Comparison of ENCODE assay signal across 1 cellular context in genomic region chr5:172833691-172834569, GRCh38.
TF ChIP-seq lines count a peak whose summit lies in the region.

TSS of gene ERGIC1 (plus strand) at chr5:172834251. CDS start at chr5:172834414, 163 bp downstream.

TF ChIP-seq in K562, 482 proteins besides CTCF, POLR2A, EP300 and RAD21 (continued from another document):
- TF ChIP-seq, protein P1, sequence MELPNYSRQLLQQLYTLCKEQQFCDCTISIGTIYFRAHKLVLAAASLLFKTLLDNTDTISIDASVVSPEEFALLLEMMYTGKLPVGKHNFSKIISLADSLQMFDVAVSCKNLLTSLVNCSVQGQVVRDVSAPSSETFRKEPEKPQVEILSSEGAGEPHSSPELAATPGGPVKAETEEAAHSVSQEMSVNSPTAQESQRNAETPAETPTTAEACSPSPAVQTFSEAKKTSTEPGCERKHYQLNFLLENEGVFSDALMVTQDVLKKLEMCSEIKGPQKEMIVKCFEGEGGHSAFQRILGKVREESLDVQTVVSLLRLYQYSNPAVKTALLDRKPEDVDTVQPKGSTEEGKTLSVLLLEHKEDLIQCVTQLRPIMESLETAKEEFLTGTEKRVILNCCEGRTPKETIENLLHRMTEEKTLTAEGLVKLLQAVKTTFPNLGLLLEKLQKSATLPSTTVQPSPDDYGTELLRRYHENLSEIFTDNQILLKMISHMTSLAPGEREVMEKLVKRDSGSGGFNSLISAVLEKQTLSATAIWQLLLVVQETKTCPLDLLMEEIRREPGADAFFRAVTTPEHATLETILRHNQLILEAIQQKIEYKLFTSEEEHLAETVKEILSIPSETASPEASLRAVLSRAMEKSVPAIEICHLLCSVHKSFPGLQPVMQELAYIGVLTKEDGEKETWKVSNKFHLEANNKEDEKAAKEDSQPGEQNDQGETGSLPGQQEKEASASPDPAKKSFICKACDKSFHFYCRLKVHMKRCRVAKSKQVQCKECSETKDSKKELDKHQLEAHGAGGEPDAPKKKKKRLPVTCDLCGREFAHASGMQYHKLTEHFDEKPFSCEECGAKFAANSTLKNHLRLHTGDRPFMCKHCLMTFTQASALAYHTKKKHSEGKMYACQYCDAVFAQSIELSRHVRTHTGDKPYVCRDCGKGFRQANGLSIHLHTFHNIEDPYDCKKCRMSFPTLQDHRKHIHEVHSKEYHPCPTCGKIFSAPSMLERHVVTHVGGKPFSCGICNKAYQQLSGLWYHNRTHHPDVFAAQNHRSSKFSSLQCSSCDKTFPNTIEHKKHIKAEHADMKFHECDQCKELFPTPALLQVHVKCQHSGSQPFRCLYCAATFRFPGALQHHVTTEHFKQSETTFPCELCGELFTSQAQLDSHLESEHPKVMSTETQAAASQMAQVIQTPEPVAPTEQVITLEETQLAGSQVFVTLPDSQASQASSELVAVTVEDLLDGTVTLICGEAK (IDR thresholded peaks at IDR 0.05), result peak; percentile 80
- TF ChIP-seq, protein P1 (CRISPR knock-in tag; IDR thresholded peaks at IDR 0.05), result no peak
- peak; percentile 30; the same call in 1 of the 2 replicates for TF ChIP-seq SIN3B (IDR thresholded peaks at IDR 0.05; ENCODE audit: low read depth)
- peak; percentile 92 for TF ChIP-seq CREM (IDR thresholded peaks at IDR 0.05; ENCODE audit: low read depth)
- no peak for TF ChIP-seq MCM7 (IDR thresholded peaks at IDR 0.05)
- TF ChIP-seq, protein P2, sequence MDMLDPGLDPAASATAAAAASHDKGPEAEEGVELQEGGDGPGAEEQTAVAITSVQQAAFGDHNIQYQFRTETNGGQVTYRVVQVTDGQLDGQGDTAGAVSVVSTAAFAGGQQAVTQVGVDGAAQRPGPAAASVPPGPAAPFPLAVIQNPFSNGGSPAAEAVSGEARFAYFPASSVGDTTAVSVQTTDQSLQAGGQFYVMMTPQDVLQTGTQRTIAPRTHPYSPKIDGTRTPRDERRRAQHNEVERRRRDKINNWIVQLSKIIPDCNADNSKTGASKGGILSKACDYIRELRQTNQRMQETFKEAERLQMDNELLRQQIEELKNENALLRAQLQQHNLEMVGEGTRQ (CRISPR knock-in tag; IDR thresholded peaks at IDR 0.05), result no peak
- TF ChIP-seq RBM15 (IDR thresholded peaks at IDR 0.05; ENCODE audit: insufficient read depth, low read length), result no peak
- TF ChIP-seq, protein P3, sequence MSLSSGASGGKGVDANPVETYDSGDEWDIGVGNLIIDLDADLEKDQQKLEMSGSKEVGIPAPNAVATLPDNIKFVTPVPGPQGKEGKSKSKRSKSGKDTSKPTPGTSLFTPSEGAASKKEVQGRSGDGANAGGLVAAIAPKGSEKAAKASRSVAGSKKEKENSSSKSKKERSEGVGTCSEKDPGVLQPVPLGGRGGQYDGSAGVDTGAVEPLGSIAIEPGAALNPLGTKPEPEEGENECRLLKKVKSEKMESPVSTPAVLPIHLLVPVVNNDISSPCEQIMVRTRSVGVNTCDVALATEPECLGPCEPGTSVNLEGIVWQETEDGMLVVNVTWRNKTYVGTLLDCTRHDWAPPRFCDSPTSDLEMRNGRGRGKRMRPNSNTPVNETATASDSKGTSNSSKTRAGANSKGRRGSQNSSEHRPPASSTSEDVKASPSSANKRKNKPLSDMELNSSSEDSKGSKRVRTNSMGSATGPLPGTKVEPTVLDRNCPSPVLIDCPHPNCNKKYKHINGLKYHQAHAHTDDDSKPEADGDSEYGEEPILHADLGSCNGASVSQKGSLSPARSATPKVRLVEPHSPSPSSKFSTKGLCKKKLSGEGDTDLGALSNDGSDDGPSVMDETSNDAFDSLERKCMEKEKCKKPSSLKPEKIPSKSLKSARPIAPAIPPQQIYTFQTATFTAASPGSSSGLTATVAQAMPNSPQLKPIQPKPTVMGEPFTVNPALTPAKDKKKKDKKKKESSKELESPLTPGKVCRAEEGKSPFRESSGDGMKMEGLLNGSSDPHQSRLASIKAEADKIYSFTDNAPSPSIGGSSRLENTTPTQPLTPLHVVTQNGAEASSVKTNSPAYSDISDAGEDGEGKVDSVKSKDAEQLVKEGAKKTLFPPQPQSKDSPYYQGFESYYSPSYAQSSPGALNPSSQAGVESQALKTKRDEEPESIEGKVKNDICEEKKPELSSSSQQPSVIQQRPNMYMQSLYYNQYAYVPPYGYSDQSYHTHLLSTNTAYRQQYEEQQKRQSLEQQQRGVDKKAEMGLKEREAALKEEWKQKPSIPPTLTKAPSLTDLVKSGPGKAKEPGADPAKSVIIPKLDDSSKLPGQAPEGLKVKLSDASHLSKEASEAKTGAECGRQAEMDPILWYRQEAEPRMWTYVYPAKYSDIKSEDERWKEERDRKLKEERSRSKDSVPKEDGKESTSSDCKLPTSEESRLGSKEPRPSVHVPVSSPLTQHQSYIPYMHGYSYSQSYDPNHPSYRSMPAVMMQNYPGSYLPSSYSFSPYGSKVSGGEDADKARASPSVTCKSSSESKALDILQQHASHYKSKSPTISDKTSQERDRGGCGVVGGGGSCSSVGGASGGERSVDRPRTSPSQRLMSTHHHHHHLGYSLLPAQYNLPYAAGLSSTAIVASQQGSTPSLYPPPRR (CRISPR knock-in tag; IDR thresholded peaks at IDR 0.05; ENCODE audit: borderline replicate concordance), result no peak
- TF ChIP-seq HMGN3 (IDR thresholded peaks at IDR 0.05; ENCODE audit: borderline replicate concordance, extremely low read depth, insufficient read length, low read depth, low read length), result peak; percentile 54
- TF ChIP-seq, protein P4, sequence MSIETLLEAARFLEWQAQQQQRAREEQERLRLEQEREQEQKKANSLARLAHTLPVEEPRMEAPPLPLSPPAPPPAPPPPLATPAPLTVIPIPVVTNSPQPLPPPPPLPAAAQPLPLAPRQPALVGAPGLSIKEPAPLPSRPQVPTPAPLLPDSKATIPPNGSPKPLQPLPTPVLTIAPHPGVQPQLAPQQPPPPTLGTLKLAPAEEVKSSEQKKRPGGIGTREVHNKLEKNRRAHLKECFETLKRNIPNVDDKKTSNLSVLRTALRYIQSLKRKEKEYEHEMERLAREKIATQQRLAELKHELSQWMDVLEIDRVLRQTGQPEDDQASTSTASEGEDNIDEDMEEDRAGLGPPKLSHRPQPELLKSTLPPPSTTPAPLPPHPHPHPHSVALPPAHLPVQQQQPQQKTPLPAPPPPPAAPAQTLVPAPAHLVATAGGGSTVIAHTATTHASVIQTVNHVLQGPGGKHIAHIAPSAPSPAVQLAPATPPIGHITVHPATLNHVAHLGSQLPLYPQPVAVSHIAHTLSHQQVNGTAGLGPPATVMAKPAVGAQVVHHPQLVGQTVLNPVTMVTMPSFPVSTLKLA (conservative IDR thresholded peaks at IDR 0.05), result peak in 1 of 2 experiments; percentile 67; a peak in 2 of 4 replicates
- TF ChIP-seq MYC (IDR thresholded peaks at IDR 0.05; ENCODE audit: low read depth, low read length), result peak; percentile 40
- TF ChIP-seq MYC (CRISPR knock-in tag; IDR thresholded peaks at IDR 0.05; ENCODE audit: borderline replicate concordance, low read depth), result no peak
- no peak for TF ChIP-seq THAP7 (CRISPR knock-in tag; IDR thresholded peaks at IDR 0.05)
- no peak for TF ChIP-seq NR2C2 (CRISPR knock-in tag; IDR thresholded peaks at IDR 0.05)
- TF ChIP-seq NR2C2 (tag; IDR thresholded peaks at IDR 0.05), result peak; percentile 65
- peak; percentile 68 to 73 for TF ChIP-seq NRF1 (conservative IDR thresholded peaks at IDR 0.05 in 1 of 2, IDR thresholded peaks at IDR 0.05 in 1 of 2)
- no peak for TF ChIP-seq ADNP (tag; IDR thresholded peaks at IDR 0.05)
- peak; percentile 38 for TF ChIP-seq RBBP5 (IDR thresholded peaks at IDR 0.05; ENCODE audit: borderline replicate concordance, insufficient read depth, low read length, poor library complexity, severe bottlenecking)
- TF ChIP-seq NR2C1 (IDR thresholded peaks at IDR 0.05), result no peak
- TF ChIP-seq NR2C1 (tag; IDR thresholded peaks at IDR 0.05), result 0 out of 2 replicates have a peak, but pooled peaks have one; percentile 21
- TF ChIP-seq MED1 (CRISPR knock-in tag; IDR thresholded peaks at IDR 0.05; ENCODE audit: borderline replicate concordance), result no peak
- peak; percentile 49 to 56; a peak in 2 of 4 replicates for TF ChIP-seq SIN3A (IDR thresholded peaks at IDR 0.05; ENCODE audit: borderline replicate concordance in 2 of 2, control insufficient read depth in 1 of 2, low read depth in 2 of 2, low read length in 2 of 2)
- TF ChIP-seq MXI1 (IDR thresholded peaks at IDR 0.05; ENCODE audit: low read depth, low read length), result 0 out of 2 replicates have a peak, but pooled peaks have one; percentile 12
- peak; percentile 75 for TF ChIP-seq CREB1 (IDR thresholded peaks at IDR 0.05)
- no peak for TF ChIP-seq CREB1 (CRISPR knock-in tag; IDR thresholded peaks at IDR 0.05)
- peak; percentile 69 for TF ChIP-seq RBFOX2 (IDR thresholded peaks at IDR 0.05; ENCODE audit: low read depth, low read length)
- TF ChIP-seq ATF1 (CRISPR knock-in tag; IDR thresholded peaks at IDR 0.05), result no peak
- peak; percentile 72 for TF ChIP-seq ATF1 (tag; IDR thresholded peaks at IDR 0.05)
- no peak for TF ChIP-seq ZNF77 (CRISPR knock-in tag; IDR thresholded peaks at IDR 0.05)
- TF ChIP-seq RBM25 (IDR thresholded peaks at IDR 0.05; ENCODE audit: low read depth, low read length, severe bottlenecking), result peak; percentile 77
- TF ChIP-seq SP2 (IDR thresholded peaks at IDR 0.05; ENCODE audit: extremely low read depth, low read depth, low read length, poor library complexity, severe bottlenecking), result peak; percentile 56
- 0 out of 2 replicates have a peak, but pooled peaks have one; percentile 40 for TF ChIP-seq RB1 (IDR thresholded peaks at IDR 0.05; ENCODE audit: low read depth)
- no peak; the same call in 1 of the 2 replicates for TF ChIP-seq SMAD4 (CRISPR knock-in tag; conservative IDR thresholded peaks at IDR 0.05)
- TF ChIP-seq PHF8 (IDR thresholded peaks at IDR 0.05; ENCODE audit: borderline replicate concordance, low read length), result peak; percentile 61; the same call in 1 of the 2 replicates
- TF ChIP-seq POLR2B (IDR thresholded peaks at IDR 0.05; ENCODE audit: low read depth, partially characterized antibody), result peak; percentile 49
- TF ChIP-seq TRIM28 (IDR thresholded peaks at IDR 0.05), result 0 out of 2 replicates have a peak, but pooled peaks have one; percentile 59
- peak; percentile 29 for TF ChIP-seq TAF1 (IDR thresholded peaks at IDR 0.05; ENCODE audit: control insufficient read depth, extremely low read depth, insufficient read depth, low read length, severe bottlenecking)
- peak in 1 of 3 experiments; percentile 26 for TF ChIP-seq YY1 (IDR thresholded peaks at IDR 0.05; ENCODE audit: borderline replicate concordance in 1 of 3, control insufficient read depth in 1 of 3, extremely low read depth in 1 of 3, insufficient read depth in 3 of 3, insufficient read length in 1 of 3, insufficient replicate concordance in 2 of 3, low read depth in 1 of 3, low read length in 2 of 3)
- no peak for TF ChIP-seq HMG20B (CRISPR knock-in tag; IDR thresholded peaks at IDR 0.05)
- 0 out of 2 replicates have a peak, but pooled peaks have one; percentile 15 for TF ChIP-seq TAF7 (tag; IDR thresholded peaks at IDR 0.05)
- TF ChIP-seq CXXC5 (CRISPR knock-in tag; IDR thresholded peaks at IDR 0.05), result peak; percentile 73
- TF ChIP-seq HDAC2 (IDR thresholded peaks at IDR 0.05), result peak; percentile 31; the same call in 1 of the 2 replicates
- TF ChIP-seq E2F5 (CRISPR knock-in tag; IDR thresholded peaks at IDR 0.05), result no peak
- TF ChIP-seq ESRRA (IDR thresholded peaks at IDR 0.05; ENCODE audit: borderline replicate concordance, low read depth), result peak; percentile 27; the same call in 1 of the 2 replicates
